1 cellular context compared by ENCODE assay signal in genomic region chr16:67248401-67249177, GRCh38.
A peak's percentile ranks its signal among the peaks of the same experiment; 100 is the strongest.
TF ChIP-seq lines count a peak whose summit lies in the region.

Gene SLC9A5, plus strand, starts transcription at chr16:67248979. Its CDS starts 36 bp downstream, at chr16:67249015.

TF ChIP-seq in HepG2, 621 proteins besides CTCF, POLR2A, EP300 and RAD21 (continued from another document and continues in another):
- TF ChIP-seq REST (IDR thresholded peaks at IDR 0.05; ENCODE audit: borderline replicate concordance in 1 of 2, low read depth in 1 of 2, low read length in 2 of 2) (no peak), STAT5B (CRISPR knock-in tag; IDR thresholded peaks at IDR 0.05) (no peak), REPIN1 (CRISPR knock-in tag; IDR thresholded peaks at IDR 0.05; ENCODE audit: borderline replicate concordance, low read depth) (no peak), NR1H2 (CRISPR knock-in tag; IDR thresholded peaks at IDR 0.05; ENCODE audit: borderline replicate concordance, low read depth) (no peak), ZNF512B (CRISPR knock-in tag; IDR thresholded peaks at IDR 0.05; ENCODE audit: borderline replicate concordance) (no peak), ESRRA (CRISPR knock-in tag; IDR thresholded peaks at IDR 0.05; ENCODE audit: low read depth) (peak; percentile 48; the same call in 1 of the 2 replicates), ZNF142 (CRISPR knock-in tag; IDR thresholded peaks at IDR 0.05) (no peak), HMG20A (CRISPR knock-in tag; IDR thresholded peaks at IDR 0.05; ENCODE audit: borderline replicate concordance) (no peak), ZNF75D (CRISPR knock-in tag; IDR thresholded peaks at IDR 0.05; ENCODE audit: borderline replicate concordance) (no peak), ZNF713 (CRISPR knock-in tag; IDR thresholded peaks at IDR 0.05) (no peak), TAF15 (IDR thresholded peaks at IDR 0.05; ENCODE audit: low read depth, low read length, poor library complexity, severe bottlenecking) (peak; percentile 47), TEAD3 (CRISPR knock-in tag; optimal IDR thresholded peaks at IDR 0.05; ENCODE audit: borderline replicate concordance) (no peak), ZNF724P (CRISPR knock-in tag; IDR thresholded peaks at IDR 0.05; ENCODE audit: borderline replicate concordance) (no peak), SCMH1 (CRISPR knock-in tag; IDR thresholded peaks at IDR 0.05; ENCODE audit: borderline replicate concordance) (no peak), NCOA5 (CRISPR knock-in tag; IDR thresholded peaks at IDR 0.05) (no peak), FOXC1 (CRISPR knock-in tag; IDR thresholded peaks at IDR 0.05; ENCODE audit: borderline replicate concordance) (no peak), PRDM10 (CRISPR knock-in tag; IDR thresholded peaks at IDR 0.05; ENCODE audit: low read depth) (no peak), MZF1 (CRISPR knock-in tag; IDR thresholded peaks at IDR 0.05; ENCODE audit: borderline replicate concordance) (no peak), BATF2 (CRISPR knock-in tag; IDR thresholded peaks at IDR 0.05) (no peak), PPARG (CRISPR knock-in tag; conservative IDR thresholded peaks at IDR 0.05) (no peak), PHF8 (CRISPR knock-in tag; IDR thresholded peaks at IDR 0.05) (no peak; the same call in 1 of the 2 replicates), ZBTB20 (CRISPR knock-in tag; IDR thresholded peaks at IDR 0.05; ENCODE audit: borderline replicate concordance, low read depth) (no peak), TFDP1 (CRISPR knock-in tag; IDR thresholded peaks at IDR 0.05; ENCODE audit: borderline replicate concordance) (peak; percentile 73; the same call in 1 of the 2 replicates), ZFY (CRISPR knock-in tag; IDR thresholded peaks at IDR 0.05) (peak; percentile 46), HMGXB4 (CRISPR knock-in tag; IDR thresholded peaks at IDR 0.05; ENCODE audit: borderline replicate concordance in 1 of 2, low read depth in 1 of 2) (0 out of 4 replicates have a peak, but pooled peaks of 1 of the 2 experiments have one; percentile 19), ZBTB25 (CRISPR knock-in tag; IDR thresholded peaks at IDR 0.05) (no peak), NAIF1 (CRISPR knock-in tag; IDR thresholded peaks at IDR 0.05; ENCODE audit: borderline replicate concordance) (no peak), MAFG (CRISPR knock-in tag; IDR thresholded peaks at IDR 0.05) (no peak), ZNF543 (CRISPR knock-in tag; IDR thresholded peaks at IDR 0.05) (0 out of 2 replicates have a peak, but pooled peaks have one; percentile 43), CENPT (CRISPR knock-in tag; IDR thresholded peaks at IDR 0.05; ENCODE audit: low read depth) (no peak), NFE2 (CRISPR knock-in tag; IDR thresholded peaks at IDR 0.05) (no peak), ZBTB46 (CRISPR knock-in tag; IDR thresholded peaks at IDR 0.05; ENCODE audit: borderline replicate concordance) (no peak), MTF1 (CRISPR knock-in tag; IDR thresholded peaks at IDR 0.05) (no peak), HES4 (CRISPR knock-in tag; IDR thresholded peaks at IDR 0.05; ENCODE audit: borderline replicate concordance) (no peak)
